8 cellular contexts compared by ENCODE assay signal in the genomic region with DNA sequence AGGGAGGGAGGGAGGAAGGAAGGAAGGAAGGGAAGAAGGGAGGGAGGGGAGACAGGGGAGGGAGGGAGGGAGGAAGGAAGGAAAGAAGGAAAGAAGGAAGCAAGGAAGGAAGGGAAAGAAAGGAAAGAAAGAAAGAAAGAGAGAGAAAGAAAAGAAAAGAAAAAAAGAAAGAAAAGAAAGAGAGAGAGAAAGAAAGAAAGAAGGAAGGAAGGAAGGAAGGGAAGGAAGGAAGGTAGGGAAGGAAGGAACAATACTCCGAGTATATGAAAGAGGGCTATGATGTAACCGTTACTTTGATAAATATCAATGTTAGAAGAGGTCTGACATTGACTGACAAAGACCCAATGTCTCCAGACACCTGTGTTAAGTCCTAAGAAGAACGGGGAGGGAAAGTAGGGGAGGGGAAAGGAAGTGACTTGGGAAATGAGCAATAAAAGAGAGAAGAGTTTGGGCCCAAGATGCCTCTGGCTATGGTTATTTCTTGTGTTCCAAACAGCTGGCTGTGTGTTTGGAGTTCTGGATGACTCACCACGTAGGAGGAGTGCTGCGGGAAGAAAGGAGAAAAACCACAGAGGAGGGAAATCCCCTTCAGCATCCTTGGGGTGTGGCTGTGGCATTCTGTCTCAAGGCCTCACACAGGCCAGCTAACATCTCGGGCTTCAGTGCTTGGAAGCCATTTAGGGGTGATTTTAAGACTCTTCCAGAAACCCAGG. TPM values are rescaled to one million over a fixed set of nuclear protein-coding genes. Genes with fewer than 3 reads are reported as not detected.
A peak's percentile ranks its signal among the peaks of the same experiment; 100 is the strongest.
DNase-seq lines count a peak whose midpoint lies in the region; ATAC-seq and TF ChIP-seq lines count a peak whose summit lies in the region.

No MANE protein-coding gene starts in this region.

- H3K27me3 ChIP-seq in SJSA1 (replicated peaks): no peaks in the 10 kb centered on the region
- peaks cover 75% of the 10 kb centered on the region for H3K27me3 ChIP-seq in foreskin keratinocyte
- H3K27me3 ChIP-seq in prostate gland (replicated peaks; ENCODE audit: insufficient read depth): no peaks in the 10 kb centered on the region

- no peaks in the 10 kb centered on the region for H3K36me3 ChIP-seq in SJSA1
- no peaks in the 10 kb centered on the region for H3K36me3 ChIP-seq in prostate gland

- intact Hi-C loops in activated CD8-positive, alpha-beta T cell treated with anti-CD3 and anti-CD28 coated beads for 36 hours (cut with micrococcal nuclease): no loop called here
- intact Hi-C loops in prostate gland (cut with DNase I): no loop called here

- DNase-seq in activated CD8-positive, alpha-beta T cell treated with anti-CD3 and anti-CD28 coated beads for 36 hours: peak; percentile 21
- no peak for DNase-seq in activated CD8-positive, alpha-beta T cell treated with anti-CD3 and anti-CD28 coated beads, Interleukin-2, amount 10 ng/mL, durations not matched to agents 7 days and 5 days
- DNase-seq in SJSA1 (ENCODE audit: low read depth in 1 of 2, low spot score in 2 of 2): peak; percentile 80 to 86
- peak; percentile 96 to 98 for DNase-seq in foreskin keratinocyte
- DNase-seq in stimulated activated naive CD8-positive, alpha-beta T cell treated with anti-CD3 and anti-CD28 coated beads, Interleukin-15, Interleukin-2, amounts not matched to agents 100 U/mL and 50 U/mL, for 24 hours: peak; percentile 12
- no peak for DNase-seq in medulla oblongata (ENCODE audit: extremely low spot score)
- DNase-seq in NCI-H1436 (lab: John Stamatoyannopoulos, UW): no peak
- DNase-seq in prostate gland (ENCODE audit: low spot score): no peak

- H3K4me3 ChIP-seq in SJSA1 (no peak overlapping the region), prostate gland (no peak overlapping the region)

- ATAC-seq in activated CD8-positive, alpha-beta T cell treated with anti-CD3 and anti-CD28 coated beads for 36 hours: peak; percentile 49
- no peak for ATAC-seq in activated CD8-positive, alpha-beta T cell treated with anti-CD3 and anti-CD28 coated beads, Interleukin-2, amount 10 ng/mL, durations not matched to agents 7 days and 5 days
- ATAC-seq in foreskin keratinocyte: peak; percentile 99
- ATAC-seq in stimulated activated naive CD8-positive, alpha-beta T cell treated with anti-CD3 and anti-CD28 coated beads, Interleukin-15, Interleukin-2, amounts not matched to agents 100 U/mL and 50 U/mL, for 24 hours: peak; percentile 77

- no peak overlapping the region for H3K27ac ChIP-seq in SJSA1
- no peak overlapping the region for H3K27ac ChIP-seq in foreskin keratinocyte
- H3K27ac ChIP-seq in prostate gland: no peak overlapping the region

- peaks cover 14% of the 10 kb centered on the region for H3K27me3 Mint-ChIP-seq in activated CD8-positive, alpha-beta T cell treated with anti-CD3 and anti-CD28 coated beads for 36 hours
- peaks cover 6% of the 10 kb centered on the region for H3K27me3 Mint-ChIP-seq in activated CD8-positive, alpha-beta T cell treated with anti-CD3 and anti-CD28 coated beads, Interleukin-2, amount 10 ng/mL, durations not matched to agents 7 days and 5 days (ENCODE audit: low read depth)

- peaks cover 7% of the 10 kb centered on the region for H3K4me1 ChIP-seq in SJSA1 (replicated peaks)
- H3K4me1 ChIP-seq in foreskin keratinocyte: peaks cover 5% of the 10 kb centered on the region
- no peaks in the 10 kb centered on the region for H3K4me1 ChIP-seq in prostate gland (replicated peaks)

- WGBS in prostate gland: 17% methylated on average over 6 of the region's 6 CpGs

- H3K27ac Mint-ChIP-seq in activated CD8-positive, alpha-beta T cell treated with anti-CD3 and anti-CD28 coated beads for 36 hours: no peak overlapping the region
- no peak overlapping the region for H3K27ac Mint-ChIP-seq in activated CD8-positive, alpha-beta T cell treated with anti-CD3 and anti-CD28 coated beads, Interleukin-2, amount 10 ng/mL, durations not matched to agents 7 days and 5 days

- no peak for TF ChIP-seq CTCF in activated CD8-positive, alpha-beta T cell treated with anti-CD3 and anti-CD28 coated beads for 36 hours (IDR thresholded peaks at IDR 0.05)
- no peak for TF ChIP-seq CTCF in foreskin keratinocyte (conservative IDR thresholded peaks at IDR 0.05)
- TF ChIP-seq CTCF in prostate gland (IDR thresholded peaks at IDR 0.05): no peak

- H3K9me3 ChIP-seq in SJSA1 (replicated peaks) (no peaks in the 10 kb centered on the region), prostate gland (no peaks in the 10 kb centered on the region)

- H3K4me1 Mint-ChIP-seq in activated CD8-positive, alpha-beta T cell treated with anti-CD3 and anti-CD28 coated beads for 36 hours (ENCODE audit: low read depth): peaks cover 15% of the 10 kb centered on the region
- H3K4me1 Mint-ChIP-seq in activated CD8-positive, alpha-beta T cell treated with anti-CD3 and anti-CD28 coated beads, Interleukin-2, amount 10 ng/mL, durations not matched to agents 7 days and 5 days (ENCODE audit: low read depth): peaks cover 11% of the 10 kb centered on the region

- H3K36me3 Mint-ChIP-seq in activated CD8-positive, alpha-beta T cell treated with anti-CD3 and anti-CD28 coated beads for 36 hours (ENCODE audit: low read depth): no peaks in the 10 kb centered on the region
- no peaks in the 10 kb centered on the region for H3K36me3 Mint-ChIP-seq in activated CD8-positive, alpha-beta T cell treated with anti-CD3 and anti-CD28 coated beads, Interleukin-2, amount 10 ng/mL, durations not matched to agents 7 days and 5 days (ENCODE audit: low read depth)

- no peak for TF ChIP-seq POLR2A in prostate gland (IDR thresholded peaks at IDR 0.05)

- H3K4me3 Mint-ChIP-seq in activated CD8-positive, alpha-beta T cell treated with anti-CD3 and anti-CD28 coated beads for 36 hours: no peak overlapping the region
- no peak overlapping the region for H3K4me3 Mint-ChIP-seq in activated CD8-positive, alpha-beta T cell treated with anti-CD3 and anti-CD28 coated beads, Interleukin-2, amount 10 ng/mL, durations not matched to agents 7 days and 5 days

- no peaks in the 10 kb centered on the region for H3K9me3 Mint-ChIP-seq in activated CD8-positive, alpha-beta T cell treated with anti-CD3 and anti-CD28 coated beads for 36 hours
- no peaks in the 10 kb centered on the region for H3K9me3 Mint-ChIP-seq in activated CD8-positive, alpha-beta T cell treated with anti-CD3 and anti-CD28 coated beads, Interleukin-2, amount 10 ng/mL, durations not matched to agents 7 days and 5 days (ENCODE audit: insufficient read depth)

- CTCF ChIA-PET in activated CD8-positive, alpha-beta T cell treated with anti-CD3 and anti-CD28 coated beads for 36 hours (lab: Charles Lee): interaction anchor here (0.9 kb wide), 1 partner anchor 111 kb away, joined by 4 read pairs; no protein-coding TSS in a partner anchor
- CTCF ChIA-PET in activated CD8-positive, alpha-beta T cell treated with anti-CD3 and anti-CD28 coated beads, Interleukin-2, amount 10 ng/mL, durations not matched to agents 7 days and 5 days (lab: Charles Lee): no interaction called here

- POLR2A ChIA-PET in activated CD8-positive, alpha-beta T cell treated with anti-CD3 and anti-CD28 coated beads for 36 hours (lab: Charles Lee): no interaction called here
- POLR2A ChIA-PET in activated CD8-positive, alpha-beta T cell treated with anti-CD3 and anti-CD28 coated beads, Interleukin-2, amount 10 ng/mL, durations not matched to agents 7 days and 5 days (lab: Charles Lee): no interaction called here

RNA-seq across cellular contexts. Expression of gene RXRG, which starts 37.0 kb away (rescaled TPM):
- not detected for total RNA-seq in activated CD8-positive, alpha-beta T cell treated with anti-CD3 and anti-CD28 coated beads for 36 hours
- total RNA-seq in activated CD8-positive, alpha-beta T cell treated with anti-CD3 and anti-CD28 coated beads, Interleukin-2, amount 10 ng/mL, durations not matched to agents 7 days and 5 days: not detected
- total RNA-seq in SJSA1 (2014; rRNA removed; shearing (Covaris generic)): not detected in 2 replicates
- total RNA-seq in foreskin keratinocyte: not detected in 2 replicates
- not detected in 2 replicates for polyA plus RNA-seq in foreskin keratinocyte
- 1 to 10 TPM in 1 of 2 donors, under 1 TPM in 1; 0.14 to 1.4 TPM for total RNA-seq in prostate gland

Comparison
In these comparisons a context has a peak if more than half of its experiments do, and no peak if none do; other contexts are left out.
1. DNase-seq: peak in activated CD8-positive, alpha-beta T cell treated with anti-CD3 and anti-CD28 coated beads for 36 hours (single experiment), SJSA1 (2 of 2), foreskin keratinocyte (2 of 2) and stimulated activated naive CD8-positive, alpha-beta T cell treated with anti-CD3 and anti-CD28 coated beads, Interleukin-15, Interleukin-2, amounts not matched to agents 100 U/mL and 50 U/mL, for 24 hours (single experiment); none in activated CD8-positive, alpha-beta T cell treated with anti-CD3 and anti-CD28 coated beads, Interleukin-2, amount 10 ng/mL, durations not matched to agents 7 days and 5 days (single experiment), medulla oblongata (single experiment), NCI-H1436 (single experiment) and prostate gland (single experiment).